8 cellular contexts compared by ENCODE assay signal in genomic region chr4:4289055-4289454, GRCh38. TPM values are rescaled to one million over a fixed set of nuclear protein-coding genes. Genes with fewer than 3 reads are reported as not detected.
DNase-seq lines count a peak whose midpoint lies in the region; ATAC-seq, FAIRE-seq and TF ChIP-seq lines count a peak whose summit lies in the region.

No MANE protein-coding gene starts in this region.

- no peak for TF ChIP-seq CTCF in mammary epithelial cell (conservative IDR thresholded peaks at IDR 0.05 in 1 of 2, IDR thresholded peaks at IDR 0.05 in 1 of 2; ENCODE audit: extremely low read depth in 1 of 2, insufficient read depth in 1 of 2, low read depth in 1 of 2, low read length in 2 of 2)

- H3K9me3 ChIP-seq in HUES6 (ENCODE audit: control insufficient read depth, insufficient read depth, low read depth, low read length) (no peaks in the 10 kb centered on the region), mammary epithelial cell (replicated peaks; ENCODE audit: insufficient read depth, low read length) (no peaks in the 10 kb centered on the region), mononuclear cell (ENCODE audit: low read depth, low read length) (no peaks in the 10 kb centered on the region)

- no peak for DNase-seq in mammary epithelial cell
- no peak for DNase-seq in GM12892 (ENCODE audit: insufficient read length)
- no peak for DNase-seq in CD1c-positive myeloid dendritic cell (ENCODE audit: extremely low spot score)

- peak overlapping the region; percentile 73 for H3K9ac ChIP-seq in HUES6 (ENCODE audit: low read length)
- H3K9ac ChIP-seq in mammary epithelial cell (ENCODE audit: insufficient read depth, low read length): peak overlapping the region; percentile 80

- peaks cover 26% of the 10 kb centered on the region for H3K4me1 ChIP-seq in ACC112 (ENCODE audit: control insufficient read depth, insufficient read depth, low read length, unreplicated experiment)
- H3K4me1 ChIP-seq in HUES6 (ENCODE audit: control insufficient read depth, insufficient read depth, low read length): peaks cover 11% of the 10 kb centered on the region; the same call in 1 of the 2 replicates
- peaks cover 15% of the 10 kb centered on the region for H3K4me1 ChIP-seq in mammary epithelial cell (ENCODE audit: insufficient read depth, low read length)
- peaks cover 33% of the 10 kb centered on the region for H3K4me1 ChIP-seq in mononuclear cell (ENCODE audit: insufficient read depth, low read length)

- H4K20me1 ChIP-seq in mammary epithelial cell (ENCODE audit: insufficient read depth, low read length): no peaks in the 10 kb centered on the region

- no peak for TF ChIP-seq POLR2A in GM12892 (IDR thresholded peaks at IDR 0.05; ENCODE audit: low read depth, low read length)

- intact Hi-C loops in mammary epithelial cell (cut with micrococcal nuclease): no loop called here

- dilution Hi-C loops in mammary epithelial cell (cut with HindIII; ENCODE audit: low sequenced_read_pairs): loop anchor here (5.0 kb wide), 1 partner anchor 43 kb away; no protein-coding TSS in a partner anchor

- 0% methylated on average over 3 of the region's 3 CpGs for WGBS in mammary epithelial cell (ENCODE audit: low coverage, missing lambda C conversion rate)

- CTCF ChIA-PET in mammary epithelial cell (lab: Charles Lee; ENCODE audit: low non-redundant PET): no interaction called here

- H2AFZ ChIP-seq in ACC112 (ENCODE audit: low read length, unreplicated experiment): peak overlapping the region; percentile 92
- H2AFZ ChIP-seq in mammary epithelial cell (ENCODE audit: low read depth, low read length): no peak overlapping the region

- H3K4me3 ChIP-seq in ACC112 (ENCODE audit: low read depth, low read length) (peak overlapping the region; percentile 98), HUES6 (ENCODE audit: low read depth, low read length) (peak overlapping the region; percentile 92), mammary epithelial cell (replicated peaks in 1 of 3; ENCODE audit: insufficient read depth in 1 of 3, low read depth in 2 of 3, low read length in 3 of 3) (peak overlapping the region; percentile 61 to 98 (median 96)), mononuclear cell (ENCODE audit: low read length) (peak overlapping the region; percentile 95)

- H3K27ac ChIP-seq in ACC112 (ENCODE audit: low read depth, low read length) (no peak overlapping the region), HUES6 (ENCODE audit: low read depth, low read length) (no peak overlapping the region), mammary epithelial cell (ENCODE audit: insufficient read depth, low read depth, low read length) (no peak overlapping the region)

- FAIRE-seq in GM12892 (lab: Jason Lieb, UNC): no peak

- H3K36me3 ChIP-seq in ACC112 (ENCODE audit: insufficient read depth, low read length): peaks cover 6% of the 10 kb centered on the region; the same call in 1 of the 2 replicates
- peaks cover 29% of the 10 kb centered on the region for H3K36me3 ChIP-seq in HUES6 (ENCODE audit: control insufficient read depth, insufficient read depth, low read length)
- peaks cover 12% of the 10 kb centered on the region for H3K36me3 ChIP-seq in mammary epithelial cell (ENCODE audit: insufficient read depth, low read length)

- in situ Hi-C loops in mammary epithelial cell (cut with MboI; ENCODE audit: low sequenced_read_pairs in 2 of 2): no loop called here

- BruUV-seq in mammary epithelial cell (replicated peaks; lab: Mats Ljungman, UMichigan): no TSS peak

- H3K27me3 ChIP-seq in ACC112 (ENCODE audit: insufficient read depth, low read length) (no peaks in the 10 kb centered on the region), HUES6 (ENCODE audit: control insufficient read depth, insufficient read depth, low read length) (no peaks in the 10 kb centered on the region), mammary epithelial cell (ENCODE audit: insufficient read depth, low read length) (no peaks in the 10 kb centered on the region), mononuclear cell (ENCODE audit: insufficient read depth, low read length) (no peaks in the 10 kb centered on the region)

- H3K79me2 ChIP-seq in ACC112 (ENCODE audit: control insufficient read depth, insufficient read depth, low read length, unreplicated experiment) (peaks cover 63% of the 10 kb centered on the region), mammary epithelial cell (ENCODE audit: insufficient read depth, low read length) (peaks cover 92% of the 10 kb centered on the region)

- no peak for ATAC-seq in HG02840 (IDR thresholded peaks at IDR 0.05; ENCODE audit: low FRiP score, unreplicated experiment)
- no peak for ATAC-seq in HG02798 (IDR thresholded peaks at IDR 0.05; ENCODE audit: poor library complexity, unreplicated experiment)

- peak overlapping the region; percentile 79 for H3K4me2 ChIP-seq in mammary epithelial cell (ENCODE audit: insufficient read depth, low read depth, low read length)

RNA-seq across cellular contexts. Expression of gene LYAR, which starts 0.9 kb away (rescaled TPM):
- total RNA-seq in mammary epithelial cell (10 to 100 TPM in 1 of 2 donors, 1 to 10 TPM in 1; 6.3 to 36.3 TPM), mononuclear cell (10.1 TPM)
- polyA plus RNA-seq in mammary epithelial cell: 16.1 TPM
- polyA minus RNA-seq in mammary epithelial cell: 35.0 TPM
- polyA plus RNA-seq in GM12892 (2012; ENCODE audit: missing spikeins): 45.0 TPM

RNA-seq across cellular contexts. Expression of gene ZBTB49, which starts 1.0 kb away (rescaled TPM):
- 1 to 10 TPM; 4.7 to 8.6 TPM for total RNA-seq in mammary epithelial cell
- polyA plus RNA-seq in mammary epithelial cell: 1.9 TPM
- polyA minus RNA-seq in mammary epithelial cell: not detected
- 19.1 TPM for total RNA-seq in mononuclear cell
- 2.2 TPM for polyA plus RNA-seq in GM12892 (2012; ENCODE audit: missing spikeins)

RNA-seq across cellular contexts. Expression of gene TMEM128, which starts 41.0 kb away (rescaled TPM):
- total RNA-seq in mammary epithelial cell (10 to 100 TPM; 20.3 to 28.8 TPM), mononuclear cell (12.2 TPM)
- polyA plus RNA-seq in mammary epithelial cell: 18.3 TPM
- 10.5 TPM for polyA minus RNA-seq in mammary epithelial cell
- polyA plus RNA-seq in GM12892 (2012; ENCODE audit: missing spikeins): 28.3 TPM
